In genomic region chr4:149702414-149703108, GRCh38 we compare ENCODE assay signal across 14 cellular contexts.
A peak's percentile ranks its signal among the peaks of the same experiment; 100 is the strongest.
DNase-seq lines count a peak whose midpoint lies in the region; ATAC-seq and TF ChIP-seq lines count a peak whose summit lies in the region.
"Had no signal": no experiment of that assay in that cellular context is flagged by ENCODE, and none has a peak within 500 bp of the region (broad histone marks: within the 10 kb centered on the region; RNA-seq: fewer than 3 reads in every experiment).

No MANE protein-coding gene starts in this region.

- H3K27ac ChIP-seq in right lobe of liver: no peak overlapping the region

- DNase-seq in foreskin fibroblast (no peak), right lobe of liver (no peak), erythroblast (lab: John Stamatoyannopoulos, UW) (no peak)
- DNase-seq in activated effector memory CD4-positive, alpha-beta T cell treated with anti-CD3 and anti-CD28 coated beads, Interleukin-2, amount 50 U/mL, for 16 hours: no peak
- DNase-seq: C1 segment of cervical spinal cord, H9, NCI-H1436 treated with DMSO at 0.1 percent for 48 hours, NCI-H2081, NCI-H2227 treated with DMSO at 0.1 percent for 48 hours, NCI-H524 treated with DMSO at 0.1 percent for 48 hours had no signal

- TF ChIP-seq POLR2A in right lobe of liver (IDR thresholded peaks at IDR 0.05) (no peak), erythroblast (IDR thresholded peaks at IDR 0.05; ENCODE audit: low read length) (no peak)

- no peaks in the 10 kb centered on the region for H3K27me3 ChIP-seq in right lobe of liver

- H3K4me3 ChIP-seq in foreskin fibroblast (ENCODE audit: low read depth in 1 of 2, low read length in 2 of 2): no peak overlapping the region
- no peak overlapping the region for H3K4me3 ChIP-seq in right lobe of liver

- WGBS in right lobe of liver (ENCODE audit: insufficient coverage, low coverage, low lambda C conversion rate, missing lambda C conversion rate): 71% methylated on average over 2 of the region's 2 CpGs

- intact Hi-C loops in right lobe of liver (cut with DNase I): no loop called here

- ATAC-seq in GM18499 (IDR thresholded peaks at IDR 0.05; ENCODE audit: insufficient read depth, unreplicated experiment) (peak; percentile 52), GM19395 (IDR thresholded peaks at IDR 0.05; ENCODE audit: unreplicated experiment) (peak; percentile 67), HG02870 (IDR thresholded peaks at IDR 0.05; ENCODE audit: unreplicated experiment) (peak; percentile 70), HG03565 (IDR thresholded peaks at IDR 0.05; ENCODE audit: unreplicated experiment) (peak; percentile 49), right lobe of liver (no peak)

- no peaks in the 10 kb centered on the region for H3K9me3 ChIP-seq in right lobe of liver

- H3K36me3 ChIP-seq in right lobe of liver: no peaks in the 10 kb centered on the region

- no peak for TF ChIP-seq CTCF in foreskin fibroblast (IDR thresholded peaks at IDR 0.05; ENCODE audit: low read depth, low read length)
- no peak for TF ChIP-seq CTCF in right lobe of liver (IDR thresholded peaks at IDR 0.05)

- H3K4me1 ChIP-seq in right lobe of liver: no peaks in the 10 kb centered on the region

Comparison
In these comparisons a context has a peak if more than half of its experiments do, and no peak if none do; other contexts are left out.
1. ATAC-seq: peak in GM18499 (single experiment), GM19395 (single experiment), HG02870 (single experiment) and HG03565 (single experiment); none in right lobe of liver (0 of 4).